ENCODE assay signal across 8 cellular contexts in genomic region chr7:2522780-2523433, GRCh38. TPM values are rescaled to one million over a fixed set of nuclear protein-coding genes. Genes with fewer than 3 reads are reported as not detected.
DNase-seq lines count a peak whose midpoint lies in the region; ATAC-seq and TF ChIP-seq lines count a peak whose summit lies in the region.

No MANE protein-coding gene starts in this region.

- peak overlapping the region; percentile 96 for H3K4me3 Mint-ChIP-seq in activated CD8-positive, alpha-beta memory T cell treated with anti-CD3 and anti-CD28 coated beads, Interleukin-2, amount 10 ng/mL, durations not matched to agents 7 days and 5 days
- H3K4me3 Mint-ChIP-seq in T-helper 17 cell (peak overlapping the region; percentile 96), progenitor cell of endocrine pancreas (ENCODE audit: low read depth) (peak overlapping the region; percentile 7)

- H3K9me3 ChIP-seq in T-helper 17 cell (ENCODE audit: control insufficient read depth, low read length, poor library complexity, severe bottlenecking) (no peaks in the 10 kb centered on the region), esophagus muscularis mucosa (no peaks in the 10 kb centered on the region)

- no peak for TF ChIP-seq POLR2A in esophagus muscularis mucosa (IDR thresholded peaks at IDR 0.05; ENCODE audit: low read depth)

- CTCF ChIA-PET in activated CD8-positive, alpha-beta memory T cell treated with anti-CD3 and anti-CD28 coated beads, Interleukin-2, amount 10 ng/mL, durations not matched to agents 7 days and 5 days (lab: Charles Lee): interaction anchor here (1.4 to 1.8 kb wide), 2 partner anchors 45 to 54 kb away, joined by 3 to 6 read pairs; no protein-coding TSS in a partner anchor

- H3K36me3 ChIP-seq in esophagus muscularis mucosa: peaks cover 0 to 27% (median 17%) of the 10 kb centered on the region in 4 donors

- intact Hi-C loops in esophagus muscularis mucosa (cut with DNase I): no loop called here

- no peak for TF ChIP-seq EP300 in esophagus muscularis mucosa (IDR thresholded peaks at IDR 0.05)

- no peaks in the 10 kb centered on the region for H3K9me3 Mint-ChIP-seq in activated CD8-positive, alpha-beta memory T cell treated with anti-CD3 and anti-CD28 coated beads, Interleukin-2, amount 10 ng/mL, durations not matched to agents 7 days and 5 days (ENCODE audit: low read depth)
- H3K9me3 Mint-ChIP-seq in progenitor cell of endocrine pancreas (ENCODE audit: low read depth): no peaks in the 10 kb centered on the region

- H3K27ac Mint-ChIP-seq in activated CD8-positive, alpha-beta memory T cell treated with anti-CD3 and anti-CD28 coated beads, Interleukin-2, amount 10 ng/mL, durations not matched to agents 7 days and 5 days: peak overlapping the region; percentile 83
- H3K27ac Mint-ChIP-seq in T-helper 17 cell (peak overlapping the region; percentile 94), progenitor cell of endocrine pancreas (no peak overlapping the region)

- 64% methylated on average over 17 of the region's 19 CpGs for WGBS in esophagus muscularis mucosa

- peak; percentile 62 for DNase-seq in activated CD8-positive, alpha-beta memory T cell treated with anti-CD3 and anti-CD28 coated beads, Interleukin-2, amount 10 ng/mL, durations not matched to agents 7 days and 5 days
- DNase-seq in activated CD8-positive, alpha-beta memory T cell treated with anti-CD3 and anti-CD28 coated beads, Interleukin-2, amount 50 U/mL, for 48 hours: no peak
- DNase-seq in T-helper 17 cell: no peak
- DNase-seq in esophagus muscularis mucosa (ENCODE audit: extremely low spot score): no peak
- no peak for DNase-seq in progenitor cell of endocrine pancreas (ENCODE audit: low spot score, unreplicated experiment)
- DNase-seq in medulla oblongata (ENCODE audit: extremely low spot score): no peak
- no peak for DNase-seq in iPS-NIHi11 (ENCODE audit: low spot score)

- H3K4me3 ChIP-seq in esophagus muscularis mucosa: peak overlapping the region; percentile 62 to 71 (median 64)

- no peak for TF ChIP-seq CTCF in esophagus muscularis mucosa (IDR thresholded peaks at IDR 0.05)
- no peak for TF ChIP-seq CTCF in progenitor cell of endocrine pancreas (IDR thresholded peaks at IDR 0.05; ENCODE audit: unreplicated experiment)

- H3K27me3 ChIP-seq in esophagus muscularis mucosa: peaks cover 0 to 96% (median 41%) of the 10 kb centered on the region in 4 donors

- peak overlapping the region; percentile 12 to 58 (median 50) for H3K27ac ChIP-seq in esophagus muscularis mucosa (replicated peaks in 1 of 4)

- H3K36me3 Mint-ChIP-seq in activated CD8-positive, alpha-beta memory T cell treated with anti-CD3 and anti-CD28 coated beads, Interleukin-2, amount 10 ng/mL, durations not matched to agents 7 days and 5 days: peaks cover 23% of the 10 kb centered on the region
- H3K36me3 Mint-ChIP-seq in T-helper 17 cell (ENCODE audit: low read depth): peaks cover 7% of the 10 kb centered on the region
- no peaks in the 10 kb centered on the region for H3K36me3 Mint-ChIP-seq in progenitor cell of endocrine pancreas (ENCODE audit: insufficient read depth)

- H3K4me1 Mint-ChIP-seq in activated CD8-positive, alpha-beta memory T cell treated with anti-CD3 and anti-CD28 coated beads, Interleukin-2, amount 10 ng/mL, durations not matched to agents 7 days and 5 days: peaks cover 56% of the 10 kb centered on the region
- peaks cover 31% of the 10 kb centered on the region for H3K4me1 Mint-ChIP-seq in T-helper 17 cell
- H3K4me1 Mint-ChIP-seq in progenitor cell of endocrine pancreas (ENCODE audit: low read depth): peaks cover 18% of the 10 kb centered on the region

- no peaks in the 10 kb centered on the region for H3K27me3 Mint-ChIP-seq in activated CD8-positive, alpha-beta memory T cell treated with anti-CD3 and anti-CD28 coated beads, Interleukin-2, amount 10 ng/mL, durations not matched to agents 7 days and 5 days
- H3K27me3 Mint-ChIP-seq in T-helper 17 cell (no peaks in the 10 kb centered on the region), progenitor cell of endocrine pancreas (peaks cover 25% of the 10 kb centered on the region)

- peaks cover 51 to 95% (median 86%) of the 10 kb centered on the region in 4 donors for H3K4me1 ChIP-seq in esophagus muscularis mucosa

- no peak for ATAC-seq in activated CD8-positive, alpha-beta memory T cell treated with anti-CD3 and anti-CD28 coated beads, Interleukin-2, amount 10 ng/mL, durations not matched to agents 7 days and 5 days
- ATAC-seq in T-helper 17 cell: no peak
- ATAC-seq in HG02588 (IDR thresholded peaks at IDR 0.05; ENCODE audit: unreplicated experiment): no peak

RNA-seq across cellular contexts. Expression of gene LFNG, which starts 3.3 kb away (rescaled TPM):
- 100 to 1,000 TPM; 101 to 104 TPM for total RNA-seq in activated CD8-positive, alpha-beta memory T cell treated with anti-CD3 and anti-CD28 coated beads, Interleukin-2, amount 10 ng/mL, durations not matched to agents 7 days and 5 days
- total RNA-seq in T-helper 17 cell: 100 to 1,000 TPM; 110 to 116 TPM
- 10 to 100 TPM in 1 of 4 donors, 1 to 10 TPM in 3; 6.1 to 10.7 (median 8.3) TPM for total RNA-seq in esophagus muscularis mucosa
- total RNA-seq in progenitor cell of endocrine pancreas: 9.7 and 10.6 TPM in 2 replicates

RNA-seq across cellular contexts. Expression of gene BRAT1, which starts 32.4 kb away (rescaled TPM):
- total RNA-seq in activated CD8-positive, alpha-beta memory T cell treated with anti-CD3 and anti-CD28 coated beads, Interleukin-2, amount 10 ng/mL, durations not matched to agents 7 days and 5 days: 10 to 100 TPM; 41.5 to 43.5 TPM
- total RNA-seq in T-helper 17 cell (10 to 100 TPM; 19.5 to 20.5 TPM), esophagus muscularis mucosa (10 to 100 TPM; 22.0 to 43.8 (median 32.7) TPM), progenitor cell of endocrine pancreas (43.1 and 43.7 TPM in 2 replicates)

RNA-seq across cellular contexts. Expression of gene IQCE, which starts 35.9 kb away (rescaled TPM):
- total RNA-seq in activated CD8-positive, alpha-beta memory T cell treated with anti-CD3 and anti-CD28 coated beads, Interleukin-2, amount 10 ng/mL, durations not matched to agents 7 days and 5 days: 10 to 100 TPM; 14.9 to 15.2 TPM
- total RNA-seq in T-helper 17 cell: 1 to 10 TPM; 6.7 to 9.0 TPM
- total RNA-seq in esophagus muscularis mucosa: 10 to 100 TPM; 13.0 to 22.4 (median 18.0) TPM
- 32.5 and 33.5 TPM in 2 replicates for total RNA-seq in progenitor cell of endocrine pancreas

RNA-seq across cellular contexts. Expression of gene GRIFIN, which starts 46.7 kb away (rescaled TPM):
- not detected for total RNA-seq in activated CD8-positive, alpha-beta memory T cell treated with anti-CD3 and anti-CD28 coated beads, Interleukin-2, amount 10 ng/mL, durations not matched to agents 7 days and 5 days
- not detected for total RNA-seq in T-helper 17 cell
- total RNA-seq in esophagus muscularis mucosa: not detected
- total RNA-seq in progenitor cell of endocrine pancreas: not detected in 2 replicates

Comparison
In these comparisons a context has a peak if more than half of its experiments do, and no peak if none do; other contexts are left out.
1. H3K4me3 Mint-ChIP-seq: peak in every context shown above with its lines; median percentile 96 in activated CD8-positive, alpha-beta memory T cell treated with anti-CD3 and anti-CD28 coated beads, Interleukin-2, amount 10 ng/mL, durations not matched to agents 7 days and 5 days; 96 in T-helper 17 cell; 7 in progenitor cell of endocrine pancreas.